11 cellular contexts compared by ENCODE assay signal in the genomic region with DNA sequence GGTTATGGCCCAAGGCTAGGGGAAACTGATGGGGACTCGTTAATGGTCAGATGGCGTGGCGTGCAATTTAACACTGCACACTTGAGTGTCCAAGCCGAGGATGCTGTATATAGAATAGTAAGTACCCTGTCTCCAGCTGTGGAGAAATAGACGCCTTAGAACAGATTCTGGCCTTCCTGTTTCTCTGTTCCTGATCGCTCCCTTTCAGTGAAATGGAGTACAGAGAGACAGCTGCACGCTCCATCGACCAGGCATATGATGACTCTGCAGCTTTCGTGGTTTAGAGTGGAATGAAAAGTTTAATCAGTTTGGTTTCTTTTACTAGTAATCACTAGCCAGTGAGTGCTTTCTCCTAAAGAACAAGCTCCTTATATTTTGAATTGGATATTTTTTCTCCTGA.
DNase-seq lines count a peak whose midpoint lies in the region; ATAC-seq and TF ChIP-seq lines count a peak whose summit lies in the region.
"Had no signal": no experiment of that assay in that cellular context is flagged by ENCODE, and none has a peak within 500 bp of the region (broad histone marks: within the 10 kb centered on the region; RNA-seq: fewer than 3 reads in every experiment).

No MANE protein-coding gene starts in this region.

- H3K4me1 Mint-ChIP-seq in WTC11, result peaks cover 76% of the 10 kb centered on the region

- TF ChIP-seq CTCF in WTC11 (IDR thresholded peaks at IDR 0.05), result no peak

- CTCF ChIA-PET in WTC11 (lab: Charles Lee), result no interaction called here

- no peaks in the 10 kb centered on the region for H3K9me3 Mint-ChIP-seq in WTC11

- H3K27me3 Mint-ChIP-seq in WTC11 (ENCODE audit: low read depth), result no peaks in the 10 kb centered on the region

- H3K36me3 Mint-ChIP-seq in WTC11, result no peaks in the 10 kb centered on the region

- peak overlapping the region; percentile 27 for H3K27ac Mint-ChIP-seq in WTC11

- POLR2A ChIA-PET in WTC11 (lab: Charles Lee), result no interaction called here

- ATAC-seq in GM21529 (IDR thresholded peaks at IDR 0.05; ENCODE audit: unreplicated experiment), result peak; percentile 52
- no peak for ATAC-seq in WTC11
- ATAC-seq in GM21528 (IDR thresholded peaks at IDR 0.05; ENCODE audit: low FRiP score, unreplicated experiment), result no peak
- ATAC-seq in GM19023 (IDR thresholded peaks at IDR 0.05; ENCODE audit: unreplicated experiment), result no peak
- ATAC-seq in HG03342 (IDR thresholded peaks at IDR 0.05; ENCODE audit: unreplicated experiment), result no peak

- no peak overlapping the region for H3K4me3 Mint-ChIP-seq in WTC11

- DNase-seq in AG08396 (ENCODE audit: low spot score), result peak; percentile 58
- DNase-seq in WTC11 (ENCODE audit: low spot score), result no peak
- peak; percentile 76 for DNase-seq in left kidney (ENCODE audit: low read depth, low spot score)
- DNase-seq in activated CD8-positive, alpha-beta memory T cell treated with anti-CD3 and anti-CD28 coated beads for 24 hours, result no peak
- DNase-seq: dorsolateral prefrontal cortex, NCI-H2081, T-helper 9 cell had no signal

TF ChIP-seq in WTC11, 78 proteins besides CTCF, POLR2A, EP300 and RAD21:
- TF ChIP-seq PRRX2 (CRISPR knock-in tag; IDR thresholded peaks at IDR 0.05) (no peak), SMAD4 (CRISPR knock-in tag; IDR thresholded peaks at IDR 0.05) (no peak), KAT7 (CRISPR knock-in tag; IDR thresholded peaks at IDR 0.05; ENCODE audit: borderline replicate concordance) (no peak), PRDM15 (CRISPR knock-in tag; IDR thresholded peaks at IDR 0.05) (no peak), ZNF396 (CRISPR knock-in tag; IDR thresholded peaks at IDR 0.05; ENCODE audit: borderline replicate concordance) (no peak), TCF7 (CRISPR knock-in tag; IDR thresholded peaks at IDR 0.05; ENCODE audit: low read depth) (no peak), ATF6 (CRISPR knock-in tag; IDR thresholded peaks at IDR 0.05) (no peak), ZNF512 (CRISPR knock-in tag; IDR thresholded peaks at IDR 0.05; ENCODE audit: borderline replicate concordance) (no peak), AFF4 (CRISPR knock-in tag; IDR thresholded peaks at IDR 0.05; ENCODE audit: borderline replicate concordance) (no peak), ESRRA (CRISPR knock-in tag; IDR thresholded peaks at IDR 0.05; ENCODE audit: borderline replicate concordance) (no peak), ZNF121 (CRISPR knock-in tag; IDR thresholded peaks at IDR 0.05) (no peak), ZNF219 (CRISPR knock-in tag; IDR thresholded peaks at IDR 0.05; ENCODE audit: borderline replicate concordance) (no peak), JUN (CRISPR knock-in tag; IDR thresholded peaks at IDR 0.05) (no peak), GTF2I (CRISPR knock-in tag; conservative IDR thresholded peaks at IDR 0.05) (no peak), CBFB (CRISPR knock-in tag; IDR thresholded peaks at IDR 0.05; ENCODE audit: low read depth) (no peak), ZMAT4 (CRISPR knock-in tag; IDR thresholded peaks at IDR 0.05) (no peak)
- TF ChIP-seq, protein P1, sequence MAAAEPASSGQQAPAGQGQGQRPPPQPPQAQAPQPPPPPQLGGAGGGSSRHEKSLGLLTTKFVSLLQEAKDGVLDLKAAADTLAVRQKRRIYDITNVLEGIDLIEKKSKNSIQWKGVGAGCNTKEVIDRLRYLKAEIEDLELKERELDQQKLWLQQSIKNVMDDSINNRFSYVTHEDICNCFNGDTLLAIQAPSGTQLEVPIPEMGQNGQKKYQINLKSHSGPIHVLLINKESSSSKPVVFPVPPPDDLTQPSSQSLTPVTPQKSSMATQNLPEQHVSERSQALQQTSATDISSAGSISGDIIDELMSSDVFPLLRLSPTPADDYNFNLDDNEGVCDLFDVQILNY (CRISPR knock-in tag; IDR thresholded peaks at IDR 0.05), result no peak

Comparison
In these comparisons a context has a peak if more than half of its experiments do, and no peak if none do; other contexts are left out.
1. DNase-seq: peak in AG08396 (single experiment) and left kidney (single experiment); none in WTC11 (single experiment) and activated CD8-positive, alpha-beta memory T cell treated with anti-CD3 and anti-CD28 coated beads for 24 hours (single experiment).